In the genomic region with DNA sequence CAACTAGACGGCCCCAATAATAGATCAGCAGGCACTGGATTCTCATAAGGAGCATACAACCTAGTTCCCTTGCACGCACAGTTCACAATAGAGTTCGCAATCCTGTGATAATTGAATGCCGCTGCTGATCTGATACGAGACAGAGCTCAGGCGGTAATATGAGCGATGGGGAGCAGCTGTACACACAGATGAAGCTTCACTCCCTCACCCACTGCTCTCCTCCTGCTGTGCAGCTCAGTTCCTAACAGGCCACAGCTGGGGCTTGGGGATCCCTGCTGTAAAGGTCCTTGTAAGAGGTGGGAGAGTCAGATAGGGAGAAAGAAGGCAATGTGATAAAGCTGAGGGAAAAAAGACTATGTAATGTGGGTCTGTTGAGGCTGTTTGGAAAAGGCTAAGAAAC, we compare ENCODE assay signal across 15 cellular contexts.
DNase-seq lines count a peak whose midpoint lies in the region; ATAC-seq, FAIRE-seq and TF ChIP-seq lines count a peak whose summit lies in the region.
"Had no signal": no experiment of that assay in that cellular context is flagged by ENCODE, and none has a peak within 500 bp of the region (broad histone marks: within the 10 kb centered on the region; RNA-seq: fewer than 3 reads in every experiment).

No MANE protein-coding gene starts in this region.

- H3K4me3 ChIP-seq in K562, result no peak overlapping the region
- no peak overlapping the region for H3K4me3 ChIP-seq in OCI-LY7 (ENCODE audit: low read depth, low read length, poor library complexity, severe bottlenecking)
- H3K4me3 ChIP-seq: BLaER1 had no signal

- H3K79me2 ChIP-seq in K562 (ENCODE audit: control insufficient read depth, insufficient read depth, low read length), result no peaks in the 10 kb centered on the region
- H3K79me2 ChIP-seq in OCI-LY7 (ENCODE audit: insufficient read depth, low read depth, low read length), result no peaks in the 10 kb centered on the region

- in situ Hi-C loops in K562 (cut with MboI), result no loop called here

- TF ChIP-seq POLR2A in K562 (conservative IDR thresholded peaks at IDR 0.05), result no peak

- no peak for FAIRE-seq in K562 (lab: Jason Lieb, UNC)
- FAIRE-seq: G401.6, GM12891 had no signal

- intact Hi-C loops in K562 (cut with micrococcal nuclease), result no loop called here
- intact Hi-C loops in OCI-LY7 (cut with micrococcal nuclease; ENCODE audit: unreplicated experiment), result no loop called here

- POLR2A ChIA-PET in K562 (lab: Yijun Ruan, JAX) (interaction anchor here (0.7 kb wide), 1 partner anchor 304 kb away, joined by 3 read pairs; no protein-coding TSS in a partner anchor), OCI-LY7 (lab: Charles Lee) (no interaction called here)

- H3K27ac ChIP-seq in K562 (ENCODE audit: extremely low read depth, low read depth, low read length) (no peak overlapping the region), OCI-LY7 (ENCODE audit: low read depth, low read length, poor library complexity, severe bottlenecking) (no peak overlapping the region)
- H3K27ac ChIP-seq: BLaER1 had no signal

- H3K27me3 ChIP-seq in K562 (ENCODE audit: control insufficient read depth in 2 of 2, insufficient read depth in 2 of 2, low read length in 2 of 2), result no peaks in the 10 kb centered on the region
- H3K27me3 ChIP-seq: BLaER1 had no signal

- no peak overlapping the region for H3K4me2 ChIP-seq in K562 (ENCODE audit: insufficient read depth, low read length)
- no peak overlapping the region for H3K4me2 ChIP-seq in OCI-LY7 (ENCODE audit: low read length)
- H3K4me2 ChIP-seq: BLaER1 had no signal

- no peak for TF ChIP-seq EP300 in K562 (IDR thresholded peaks at IDR 0.05; ENCODE audit: low read length)

- no peaks in the 10 kb centered on the region; the same call in 1 of the 2 replicates for H4K20me1 ChIP-seq in K562 (replicated peaks; ENCODE audit: control insufficient read depth, insufficient read depth, low read length)
- H4K20me1 ChIP-seq in OCI-LY7 (ENCODE audit: insufficient read depth, low read length), result no peaks in the 10 kb centered on the region
- H4K20me1 ChIP-seq: BLaER1 had no signal

- no TSS peak for BruUV-seq in K562 (replicated peaks; lab: Mats Ljungman, UMichigan)
- no TSS peak for BruUV-seq in OCI-LY7 (replicated peaks; lab: Mats Ljungman, UMichigan)

- H3K9ac ChIP-seq in K562 (ENCODE audit: insufficient read depth in 1 of 2, low read depth in 2 of 2, low read length in 2 of 2), result no peak overlapping the region
- H3K9ac ChIP-seq: BLaER1 had no signal

- TF ChIP-seq CTCF in K562 (IDR thresholded peaks at IDR 0.05 in 2 of 3, conservative IDR thresholded peaks at IDR 0.05 in 1 of 3; ENCODE audit: insufficient read depth in 2 of 3, low read depth in 1 of 3, low read length in 3 of 3) (no peak), OCI-LY7 (conservative IDR thresholded peaks at IDR 0.05; ENCODE audit: low read length) (no peak)

- no peaks in the 10 kb centered on the region for H3K9me1 ChIP-seq in K562 (ENCODE audit: control insufficient read depth, insufficient read depth, low read length)

- H3K9me2 ChIP-seq in OCI-LY7 (ENCODE audit: insufficient read depth, low read length), result no peaks in the 10 kb centered on the region

- no peak for TF ChIP-seq RAD21 in K562 (CRISPR knock-in tag; conservative IDR thresholded peaks at IDR 0.05 in 1 of 2, IDR thresholded peaks at IDR 0.05 in 1 of 2)

- peak; percentile 18 for DNase-seq in COR-L47 (lab: John Stamatoyannopoulos, UW)
- peak; percentile 46 for DNase-seq in NCI-H146 treated with DMSO at 0.1 percent for 48 hours (lab: John Stamatoyannopoulos, UW; ENCODE audit: unreplicated experiment)
- DNase-seq in NCI-H748 (lab: John Stamatoyannopoulos, UW; ENCODE audit: unreplicated experiment), result peak; percentile 79
- DNase-seq in K562 (ENCODE audit: extremely low read depth in 1 of 4, low spot score in 3 of 4), result peak in 1 of 4 experiments; percentile 4
- DNase-seq in COLO668 (lab: John Stamatoyannopoulos, UW; ENCODE audit: unreplicated experiment), result no peak
- DNase-seq in OCI-LY7 (ENCODE audit: low spot score), result no peak
- DNase-seq: 8988T; CD4-positive, alpha-beta memory T cell; GOT3; H7 had no signal

- no peaks in the 10 kb centered on the region for H3K9me3 ChIP-seq in K562 (replicated peaks; ENCODE audit: control insufficient read depth, insufficient read depth, low read depth, low read length)
- H3K9me3 ChIP-seq in OCI-LY7 (ENCODE audit: low read length), result no peaks in the 10 kb centered on the region
- H3K9me3 ChIP-seq: BLaER1 had no signal

- no peak for ATAC-seq in K562
- ATAC-seq in HG02938 (IDR thresholded peaks at IDR 0.05; ENCODE audit: unreplicated experiment), result no peak
- ATAC-seq: HCT116 had no signal

- WGBS in K562 (ENCODE audit: insufficient coverage, low coverage, missing lambda C conversion rate), result 50% methylated on average over 7 of the region's 7 CpGs

- H3K36me3 ChIP-seq in K562 (ENCODE audit: control insufficient read depth, insufficient read depth, low read length) (peaks cover 10% of the 10 kb centered on the region; the same call in 2 of the 3 replicates), OCI-LY7 (ENCODE audit: insufficient read depth, low read length) (no peaks in the 10 kb centered on the region)
- H3K36me3 ChIP-seq: BLaER1 had no signal

- CTCF ChIA-PET in K562 (lab: Yijun Ruan, JAX; ENCODE audit: low intra/inter-chr PET ratio) (no interaction called here), OCI-LY7 (lab: Charles Lee; ENCODE audit: unreplicated experiment) (no interaction called here)

- H3K4me1 ChIP-seq in K562 (replicated peaks in 1 of 2; ENCODE audit: control insufficient read depth in 2 of 2, insufficient read depth in 2 of 2, low read length in 2 of 2), result no peaks in the 10 kb centered on the region
- H3K4me1 ChIP-seq in OCI-LY7 (ENCODE audit: insufficient read depth, low read length, poor library complexity, severe bottlenecking), result no peaks in the 10 kb centered on the region
- H3K4me1 ChIP-seq: BLaER1 had no signal

- H2AFZ ChIP-seq in K562 (ENCODE audit: low read depth, low read length) (no peak overlapping the region), OCI-LY7 (ENCODE audit: low read length) (no peak overlapping the region)

TF ChIP-seq in K562, 482 proteins besides CTCF, POLR2A, EP300 and RAD21:
- TF ChIP-seq CBFA2T3 (IDR thresholded peaks at IDR 0.05) (0 out of 2 replicates have a peak, but pooled peaks have one; percentile 25), POLR2H (tag; IDR thresholded peaks at IDR 0.05; ENCODE audit: low read depth) (no peak), TAF15 (IDR thresholded peaks at IDR 0.05; ENCODE audit: low read depth, low read length) (no peak)

Comparison
In these comparisons a context has a peak if more than half of its experiments do, and no peak if none do; other contexts are left out.
1. DNase-seq: peak in COR-L47 (single experiment), NCI-H146 treated with DMSO at 0.1 percent for 48 hours (single experiment) and NCI-H748 (single experiment); none in COLO668 (single experiment) and OCI-LY7 (single experiment).